In genomic region chr5:78644741-78645300, GRCh38 we compare ENCODE assay signal across 1 cellular context.
TF ChIP-seq lines count a peak whose summit lies in the region.

No MANE protein-coding gene starts in this region.

TF ChIP-seq in SK-N-SH treated with all-trans-retinoic acid at 6 μM for 48 hours, 23 proteins besides CTCF, POLR2A, EP300 and RAD21 (continued from another document):
- TF ChIP-seq PATZ1 (CRISPR knock-in tag; IDR thresholded peaks at IDR 0.05; ENCODE audit: borderline replicate concordance), result no peak
- TF ChIP-seq RARB (CRISPR knock-in tag; IDR thresholded peaks at IDR 0.05), result no peak
- TF ChIP-seq, protein P1, sequence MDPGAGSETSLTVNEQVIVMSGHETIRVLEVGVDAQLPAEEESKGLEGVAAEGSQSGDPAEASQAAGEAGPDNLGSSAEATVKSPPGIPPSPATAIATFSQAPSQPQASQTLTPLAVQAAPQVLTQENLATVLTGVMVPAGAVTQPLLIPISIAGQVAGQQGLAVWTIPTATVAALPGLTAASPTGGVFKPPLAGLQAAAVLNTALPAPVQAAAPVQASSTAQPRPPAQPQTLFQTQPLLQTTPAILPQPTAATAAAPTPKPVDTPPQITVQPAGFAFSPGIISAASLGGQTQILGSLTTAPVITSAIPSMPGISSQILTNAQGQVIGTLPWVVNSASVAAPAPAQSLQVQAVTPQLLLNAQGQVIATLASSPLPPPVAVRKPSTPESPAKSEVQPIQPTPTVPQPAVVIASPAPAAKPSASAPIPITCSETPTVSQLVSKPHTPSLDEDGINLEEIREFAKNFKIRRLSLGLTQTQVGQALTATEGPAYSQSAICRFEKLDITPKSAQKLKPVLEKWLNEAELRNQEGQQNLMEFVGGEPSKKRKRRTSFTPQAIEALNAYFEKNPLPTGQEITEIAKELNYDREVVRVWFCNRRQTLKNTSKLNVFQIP (CRISPR knock-in tag; IDR thresholded peaks at IDR 0.05; ENCODE audit: borderline replicate concordance, low read depth), result no peak
- TF ChIP-seq ZC3H10 (CRISPR knock-in tag; IDR thresholded peaks at IDR 0.05), result no peak
- no peak for TF ChIP-seq TSHZ2 (CRISPR knock-in tag; IDR thresholded peaks at IDR 0.05)
- no peak for TF ChIP-seq ZNF70 (CRISPR knock-in tag; IDR thresholded peaks at IDR 0.05)
- no peak for TF ChIP-seq ESRRG (CRISPR knock-in tag; IDR thresholded peaks at IDR 0.05)
